ENCODE assay signal across 2 cellular contexts in the genomic region with DNA sequence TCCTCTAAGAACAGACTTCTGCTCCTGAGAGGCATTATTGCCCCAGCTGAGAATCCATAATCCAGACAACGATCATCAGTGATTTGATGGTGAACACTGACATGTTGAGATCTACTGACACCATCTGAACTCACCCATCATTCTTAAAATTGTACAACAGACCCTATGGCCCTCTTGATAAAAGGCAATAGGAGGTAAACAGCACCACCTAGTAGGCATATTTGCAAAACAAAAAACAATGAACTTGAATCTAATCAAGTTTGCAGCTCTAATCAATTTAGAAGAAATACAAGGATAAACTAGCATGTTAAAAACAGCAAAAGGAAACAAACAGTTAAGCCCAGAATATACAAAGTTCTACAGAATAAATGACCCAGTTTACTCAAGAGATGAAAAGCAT.
TF ChIP-seq lines count a peak whose summit lies in the region.

No MANE protein-coding gene starts in this region.

TF ChIP-seq in GM23338, 12 proteins besides CTCF, POLR2A, EP300 and RAD21:
- TF ChIP-seq ZNF114 (CRISPR knock-in tag; IDR thresholded peaks at IDR 0.05) (no peak), POLR2AphosphoS5 (IDR thresholded peaks at IDR 0.05; ENCODE audit: low read depth) (no peak)
- TF ChIP-seq, protein P1, sequence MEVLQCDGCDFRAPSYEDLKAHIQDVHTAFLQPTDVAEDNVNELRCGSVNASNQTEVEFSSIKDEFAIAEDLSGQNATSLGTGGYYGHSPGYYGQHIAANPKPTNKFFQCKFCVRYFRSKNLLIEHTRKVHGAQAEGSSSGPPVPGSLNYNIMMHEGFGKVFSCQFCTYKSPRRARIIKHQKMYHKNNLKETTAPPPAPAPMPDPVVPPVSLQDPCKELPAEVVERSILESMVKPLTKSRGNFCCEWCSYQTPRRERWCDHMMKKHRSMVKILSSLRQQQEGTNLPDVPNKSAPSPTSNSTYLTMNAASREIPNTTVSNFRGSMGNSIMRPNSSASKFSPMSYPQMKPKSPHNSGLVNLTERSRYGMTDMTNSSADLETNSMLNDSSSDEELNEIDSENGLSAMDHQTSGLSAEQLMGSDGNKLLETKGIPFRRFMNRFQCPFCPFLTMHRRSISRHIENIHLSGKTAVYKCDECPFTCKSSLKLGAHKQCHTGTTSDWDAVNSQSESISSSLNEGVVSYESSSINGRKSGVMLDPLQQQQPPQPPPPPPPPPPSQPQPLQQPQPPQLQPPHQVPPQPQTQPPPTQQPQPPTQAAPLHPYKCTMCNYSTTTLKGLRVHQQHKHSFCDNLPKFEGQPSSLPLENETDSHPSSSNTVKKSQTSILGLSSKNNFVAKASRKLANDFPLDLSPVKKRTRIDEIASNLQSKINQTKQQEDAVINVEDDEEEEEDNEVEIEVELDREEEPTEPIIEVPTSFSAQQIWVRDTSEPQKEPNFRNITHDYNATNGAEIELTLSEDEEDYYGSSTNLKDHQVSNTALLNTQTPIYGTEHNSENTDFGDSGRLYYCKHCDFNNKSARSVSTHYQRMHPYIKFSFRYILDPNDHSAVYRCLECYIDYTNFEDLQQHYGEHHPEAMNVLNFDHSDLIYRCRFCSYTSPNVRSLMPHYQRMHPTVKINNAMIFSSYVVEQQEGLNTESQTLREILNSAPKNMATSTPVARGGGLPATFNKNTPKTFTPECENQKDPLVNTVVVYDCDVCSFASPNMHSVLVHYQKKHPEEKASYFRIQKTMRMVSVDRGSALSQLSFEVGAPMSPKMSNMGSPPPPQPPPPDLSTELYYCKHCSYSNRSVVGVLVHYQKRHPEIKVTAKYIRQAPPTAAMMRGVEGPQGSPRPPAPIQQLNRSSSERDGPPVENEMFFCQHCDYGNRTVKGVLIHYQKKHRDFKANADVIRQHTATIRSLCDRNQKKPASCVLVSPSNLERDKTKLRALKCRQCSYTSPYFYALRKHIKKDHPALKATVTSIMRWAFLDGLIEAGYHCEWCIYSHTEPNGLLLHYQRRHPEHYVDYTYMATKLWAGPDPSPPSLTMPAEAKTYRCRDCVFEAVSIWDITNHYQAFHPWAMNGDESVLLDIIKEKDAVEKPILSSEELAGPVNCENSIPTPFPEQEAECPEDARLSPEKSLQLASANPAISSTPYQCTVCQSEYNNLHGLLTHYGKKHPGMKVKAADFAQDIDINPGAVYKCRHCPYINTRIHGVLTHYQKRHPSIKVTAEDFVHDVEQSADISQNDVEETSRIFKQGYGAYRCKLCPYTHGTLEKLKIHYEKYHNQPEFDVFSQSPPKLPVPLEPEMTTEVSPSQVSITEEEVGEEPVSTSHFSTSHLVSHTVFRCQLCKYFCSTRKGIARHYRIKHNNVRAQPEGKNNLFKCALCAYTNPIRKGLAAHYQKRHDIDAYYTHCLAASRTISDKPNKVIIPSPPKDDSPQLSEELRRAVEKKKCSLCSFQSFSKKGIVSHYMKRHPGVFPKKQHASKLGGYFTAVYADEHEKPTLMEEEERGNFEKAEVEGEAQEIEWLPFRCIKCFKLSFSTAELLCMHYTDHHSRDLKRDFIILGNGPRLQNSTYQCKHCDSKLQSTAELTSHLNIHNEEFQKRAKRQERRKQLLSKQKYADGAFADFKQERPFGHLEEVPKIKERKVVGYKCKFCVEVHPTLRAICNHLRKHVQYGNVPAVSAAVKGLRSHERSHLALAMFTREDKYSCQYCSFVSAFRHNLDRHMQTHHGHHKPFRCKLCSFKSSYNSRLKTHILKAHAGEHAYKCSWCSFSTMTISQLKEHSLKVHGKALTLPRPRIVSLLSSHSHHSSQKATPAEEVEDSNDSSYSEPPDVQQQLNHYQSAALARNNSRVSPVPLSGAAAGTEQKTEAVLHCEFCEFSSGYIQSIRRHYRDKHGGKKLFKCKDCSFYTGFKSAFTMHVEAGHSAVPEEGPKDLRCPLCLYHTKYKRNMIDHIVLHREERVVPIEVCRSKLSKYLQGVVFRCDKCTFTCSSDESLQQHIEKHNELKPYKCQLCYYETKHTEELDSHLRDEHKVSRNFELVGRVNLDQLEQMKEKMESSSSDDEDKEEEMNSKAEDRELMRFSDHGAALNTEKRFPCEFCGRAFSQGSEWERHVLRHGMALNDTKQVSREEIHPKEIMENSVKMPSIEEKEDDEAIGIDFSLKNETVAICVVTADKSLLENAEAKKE (CRISPR knock-in tag; IDR thresholded peaks at IDR 0.05): no peak

TF ChIP-seq in H1, 55 proteins besides CTCF, POLR2A, EP300 and RAD21:
- TF ChIP-seq SUZ12 (IDR thresholded peaks at IDR 0.05; ENCODE audit: low read length) (no peak), TCF12 (IDR thresholded peaks at IDR 0.05; ENCODE audit: low read depth, low read length) (no peak), BACH1 (IDR thresholded peaks at IDR 0.05; ENCODE audit: low read length) (no peak), CEBPB (IDR thresholded peaks at IDR 0.05; ENCODE audit: low read depth, low read length) (no peak), SP4 (IDR thresholded peaks at IDR 0.05; ENCODE audit: low read length) (no peak), RNF2 (IDR thresholded peaks at IDR 0.05; ENCODE audit: borderline replicate concordance, low read depth, low read length, missing control alignments, poor library complexity, severe bottlenecking) (no peak), ASH2L (IDR thresholded peaks at IDR 0.05; ENCODE audit: low read length) (no peak), GABPA (IDR thresholded peaks at IDR 0.05; ENCODE audit: borderline replicate concordance, insufficient read depth, low read length) (no peak), TAF1 (IDR thresholded peaks at IDR 0.05; ENCODE audit: low read depth, low read length) (no peak), SP2 (IDR thresholded peaks at IDR 0.05; ENCODE audit: low read length) (no peak), BRCA1 (IDR thresholded peaks at IDR 0.05; ENCODE audit: low read depth, low read length) (no peak), GTF2F1 (IDR thresholded peaks at IDR 0.05; ENCODE audit: borderline replicate concordance, low read depth, low read length) (no peak), JUND (IDR thresholded peaks at IDR 0.05; ENCODE audit: low read length) (no peak)
- TF ChIP-seq, protein P2, sequence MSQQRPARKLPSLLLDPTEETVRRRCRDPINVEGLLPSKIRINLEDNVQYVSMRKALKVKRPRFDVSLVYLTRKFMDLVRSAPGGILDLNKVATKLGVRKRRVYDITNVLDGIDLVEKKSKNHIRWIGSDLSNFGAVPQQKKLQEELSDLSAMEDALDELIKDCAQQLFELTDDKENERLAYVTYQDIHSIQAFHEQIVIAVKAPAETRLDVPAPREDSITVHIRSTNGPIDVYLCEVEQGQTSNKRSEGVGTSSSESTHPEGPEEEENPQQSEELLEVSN (IDR thresholded peaks at IDR 0.05): no peak
- TF ChIP-seq, protein P3, sequence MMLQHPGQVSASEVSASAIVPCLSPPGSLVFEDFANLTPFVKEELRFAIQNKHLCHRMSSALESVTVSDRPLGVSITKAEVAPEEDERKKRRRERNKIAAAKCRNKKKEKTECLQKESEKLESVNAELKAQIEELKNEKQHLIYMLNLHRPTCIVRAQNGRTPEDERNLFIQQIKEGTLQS (IDR thresholded peaks at IDR 0.05; ENCODE audit: insufficient read depth, low read depth, low read length): no peak
- TF ChIP-seq, protein P4, sequence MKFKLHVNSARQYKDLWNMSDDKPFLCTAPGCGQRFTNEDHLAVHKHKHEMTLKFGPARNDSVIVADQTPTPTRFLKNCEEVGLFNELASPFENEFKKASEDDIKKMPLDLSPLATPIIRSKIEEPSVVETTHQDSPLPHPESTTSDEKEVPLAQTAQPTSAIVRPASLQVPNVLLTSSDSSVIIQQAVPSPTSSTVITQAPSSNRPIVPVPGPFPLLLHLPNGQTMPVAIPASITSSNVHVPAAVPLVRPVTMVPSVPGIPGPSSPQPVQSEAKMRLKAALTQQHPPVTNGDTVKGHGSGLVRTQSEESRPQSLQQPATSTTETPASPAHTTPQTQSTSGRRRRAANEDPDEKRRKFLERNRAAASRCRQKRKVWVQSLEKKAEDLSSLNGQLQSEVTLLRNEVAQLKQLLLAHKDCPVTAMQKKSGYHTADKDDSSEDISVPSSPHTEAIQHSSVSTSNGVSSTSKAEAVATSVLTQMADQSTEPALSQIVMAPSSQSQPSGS (IDR thresholded peaks at IDR 0.05; ENCODE audit: low read length): no peak
